1 cellular context compared by ENCODE assay signal in genomic region chr2:132646805-132647115, GRCh38.
TF ChIP-seq lines count a peak whose summit lies in the region.

No MANE protein-coding gene starts in this region.

TF ChIP-seq in IMR-90, 13 proteins besides CTCF, POLR2A, EP300 and RAD21 (continued from another document):
- TF ChIP-seq, protein P1, sequence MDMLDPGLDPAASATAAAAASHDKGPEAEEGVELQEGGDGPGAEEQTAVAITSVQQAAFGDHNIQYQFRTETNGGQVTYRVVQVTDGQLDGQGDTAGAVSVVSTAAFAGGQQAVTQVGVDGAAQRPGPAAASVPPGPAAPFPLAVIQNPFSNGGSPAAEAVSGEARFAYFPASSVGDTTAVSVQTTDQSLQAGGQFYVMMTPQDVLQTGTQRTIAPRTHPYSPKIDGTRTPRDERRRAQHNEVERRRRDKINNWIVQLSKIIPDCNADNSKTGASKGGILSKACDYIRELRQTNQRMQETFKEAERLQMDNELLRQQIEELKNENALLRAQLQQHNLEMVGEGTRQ (IDR thresholded peaks at IDR 0.05; ENCODE audit: low read depth, low read length), result no peak
- no peak for TF ChIP-seq MXI1 (IDR thresholded peaks at IDR 0.05; ENCODE audit: borderline replicate concordance, low read depth, low read length)
- no peak for TF ChIP-seq FOS (IDR thresholded peaks at IDR 0.05; ENCODE audit: low read depth, low read length)
- TF ChIP-seq MAFK (IDR thresholded peaks at IDR 0.05; ENCODE audit: low read depth, low read length), result no peak
- TF ChIP-seq CHD1 (IDR thresholded peaks at IDR 0.05; ENCODE audit: low read depth, low read length), result no peak
- TF ChIP-seq, protein P2, sequence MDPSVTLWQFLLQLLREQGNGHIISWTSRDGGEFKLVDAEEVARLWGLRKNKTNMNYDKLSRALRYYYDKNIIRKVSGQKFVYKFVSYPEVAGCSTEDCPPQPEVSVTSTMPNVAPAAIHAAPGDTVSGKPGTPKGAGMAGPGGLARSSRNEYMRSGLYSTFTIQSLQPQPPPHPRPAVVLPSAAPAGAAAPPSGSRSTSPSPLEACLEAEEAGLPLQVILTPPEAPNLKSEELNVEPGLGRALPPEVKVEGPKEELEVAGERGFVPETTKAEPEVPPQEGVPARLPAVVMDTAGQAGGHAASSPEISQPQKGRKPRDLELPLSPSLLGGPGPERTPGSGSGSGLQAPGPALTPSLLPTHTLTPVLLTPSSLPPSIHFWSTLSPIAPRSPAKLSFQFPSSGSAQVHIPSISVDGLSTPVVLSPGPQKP (IDR thresholded peaks at IDR 0.05; ENCODE audit: borderline replicate concordance, low read depth, low read length), result no peak
- no peak for TF ChIP-seq RFX5 (IDR thresholded peaks at IDR 0.05; ENCODE audit: low read depth, low read length)
